ENCODE assay signal across 13 cellular contexts in the genomic region with DNA sequence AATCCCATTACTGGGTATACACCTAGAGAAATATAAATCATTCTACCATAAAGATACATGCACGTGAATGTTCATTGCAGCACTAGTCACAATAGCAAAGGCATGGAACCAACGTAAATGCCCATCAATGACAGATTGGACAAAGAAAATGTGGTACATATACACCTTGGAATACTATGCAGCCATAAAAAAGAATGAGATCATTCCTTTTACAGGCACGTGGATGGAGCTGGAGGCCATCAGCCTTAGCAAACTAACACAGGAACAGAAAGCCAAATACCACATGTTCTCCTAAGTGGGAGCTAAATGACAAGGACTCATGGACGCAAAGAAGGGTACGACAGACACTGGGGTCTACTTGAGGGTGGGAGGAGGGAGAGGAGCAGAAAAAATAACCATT. TPM values are rescaled to one million over a fixed set of nuclear protein-coding genes. Genes with fewer than 3 reads are reported as not detected.
"Had no signal": no experiment of that assay in that cellular context is flagged by ENCODE, and none has a peak within 500 bp of the region (broad histone marks: within the 10 kb centered on the region; RNA-seq: fewer than 3 reads in every experiment).

No MANE protein-coding gene starts in this region.

RNA-seq across cellular contexts. Expression of a gene that starts 16.2 kb away (rescaled TPM):
- total RNA-seq: activated CD4-positive, alpha-beta memory T cell treated with anti-CD3 and anti-CD28 coated beads for 36 hours; activated CD4-positive, alpha-beta memory T cell treated with anti-CD3 and anti-CD28 coated beads, Interleukin-2, amount 10 ng/mL, durations not matched to agents 7 days and 5 days; activated CD4-positive, alpha-beta T cell treated with anti-CD3 and anti-CD28 coated beads for 36 hours; activated CD4-positive, alpha-beta T cell treated with anti-CD3 and anti-CD28 coated beads, Interleukin-2, amount 10 ng/mL, durations not matched to agents 24 days and 14 days; activated CD4-positive, alpha-beta T cell treated with anti-CD3 and anti-CD28 coated beads, Interleukin-2, amount 10 ng/mL, durations not matched to agents 7 days and 5 days; activated CD8-positive, alpha-beta memory T cell treated with anti-CD3 and anti-CD28 coated beads for 36 hours; activated CD8-positive, alpha-beta memory T cell treated with anti-CD3 and anti-CD28 coated beads, Interleukin-2, amount 10 ng/mL, durations not matched to agents 7 days and 5 days; activated CD8-positive, alpha-beta T cell treated with anti-CD3 and anti-CD28 coated beads for 36 hours; activated CD8-positive, alpha-beta T cell treated with anti-CD3 and anti-CD28 coated beads, Interleukin-2, amount 10 ng/mL, durations not matched to agents 7 days and 5 days; T-helper 2 cell treated with Interferon-gamma antibody and Interleukin-4, amounts not matched to agents 100 ng/mL and 5 ng/mL, for 36 hours; WTC11 had no signal

RNA-seq across cellular contexts. Expression of a gene that starts 22.5 kb away (rescaled TPM):
- total RNA-seq: activated B cell treated with CpG ODN at 0.5 μM for 24 hours; activated CD4-positive, alpha-beta memory T cell treated with anti-CD3 and anti-CD28 coated beads for 36 hours; activated CD4-positive, alpha-beta memory T cell treated with anti-CD3 and anti-CD28 coated beads, Interleukin-2, amount 10 ng/mL, durations not matched to agents 7 days and 5 days; activated CD4-positive, alpha-beta T cell treated with anti-CD3 and anti-CD28 coated beads for 36 hours; activated CD4-positive, alpha-beta T cell treated with anti-CD3 and anti-CD28 coated beads, Interleukin-2, amount 10 ng/mL, durations not matched to agents 24 days and 14 days; activated CD4-positive, alpha-beta T cell treated with anti-CD3 and anti-CD28 coated beads, Interleukin-2, amount 10 ng/mL, durations not matched to agents 7 days and 5 days; activated CD8-positive, alpha-beta memory T cell treated with anti-CD3 and anti-CD28 coated beads for 36 hours; activated CD8-positive, alpha-beta memory T cell treated with anti-CD3 and anti-CD28 coated beads, Interleukin-2, amount 10 ng/mL, durations not matched to agents 7 days and 5 days; activated CD8-positive, alpha-beta T cell treated with anti-CD3 and anti-CD28 coated beads for 36 hours; activated CD8-positive, alpha-beta T cell treated with anti-CD3 and anti-CD28 coated beads, Interleukin-2, amount 10 ng/mL, durations not matched to agents 7 days and 5 days; T-helper 17 cell; T-helper 2 cell treated with Interferon-gamma antibody and Interleukin-4, amounts not matched to agents 100 ng/mL and 5 ng/mL, for 36 hours; WTC11 had no signal
